ENCODE assay signal across 14 cellular contexts in genomic region chr9:88766778-88767503, GRCh38.
DNase-seq lines count a peak whose midpoint lies in the region; ATAC-seq and TF ChIP-seq lines count a peak whose summit lies in the region.
"Had no signal": no experiment of that assay in that cellular context is flagged by ENCODE, and none has a peak within 500 bp of the region (broad histone marks: within the 10 kb centered on the region; RNA-seq: fewer than 3 reads in every experiment).

No MANE protein-coding gene starts in this region.

- no peak for ATAC-seq in HG03378 (IDR thresholded peaks at IDR 0.05; ENCODE audit: unreplicated experiment)
- no peak for ATAC-seq in HG02970 (IDR thresholded peaks at IDR 0.05; ENCODE audit: low FRiP score, unreplicated experiment)
- ATAC-seq in GM19455 (IDR thresholded peaks at IDR 0.05; ENCODE audit: unreplicated experiment), result no peak

- H3K9me3 ChIP-seq in SJSA1 (replicated peaks) (no peaks in the 10 kb centered on the region), osteoblast (ENCODE audit: low read depth, low read length) (no peaks in the 10 kb centered on the region)
- H3K9me3 ChIP-seq: left ventricle myocardium inferior, thoracic aorta had no signal

- H3K36me3 ChIP-seq in SJSA1, result no peaks in the 10 kb centered on the region
- H3K36me3 ChIP-seq in osteoblast (ENCODE audit: insufficient read depth, low read length), result no peaks in the 10 kb centered on the region
- H3K36me3 ChIP-seq: left ventricle myocardium inferior, thoracic aorta had no signal

- H3K4me2 ChIP-seq in osteoblast (ENCODE audit: insufficient read depth, low read length), result peak overlapping the region; percentile 43
- H3K4me2 ChIP-seq: hepatocyte had no signal

- no peaks in the 10 kb centered on the region for H3K27me3 ChIP-seq in SJSA1 (replicated peaks)
- no peaks in the 10 kb centered on the region for H3K27me3 ChIP-seq in osteoblast (ENCODE audit: insufficient read depth, low read length)
- H3K27me3 ChIP-seq: hepatocyte had no signal

- no peak for TF ChIP-seq CTCF in osteoblast (IDR thresholded peaks at IDR 0.05; ENCODE audit: extremely low read depth, low read depth, low read length)

- DNase-seq in GM03348 (ENCODE audit: low spot score) (peak; percentile 50), SJSA1 (ENCODE audit: low read depth in 1 of 2, low spot score in 2 of 2) (no peak), epithelial cell of prostate (ENCODE audit: low read depth, low spot score) (peak; percentile 96), osteoblast (ENCODE audit: insufficient read length, low spot score, missing footprints) (no peak), DMS79 treated with DMSO at 0.1 percent for 48 hours (lab: John Stamatoyannopoulos, UW) (no peak)
- DNase-seq: activated gamma-delta T cell treated with Interleukin-2 at 50 U/mL for 16 hours; left ventricle myocardium inferior; NCI-H1092; stimulated activated CD4-positive, alpha-beta T cell treated with anti-CD3 and anti-CD28 coated beads, Interleukin-1b, Interleukin-23, amount 100 ng/mL, for 48 hours had no signal

- H3K27ac ChIP-seq in SJSA1 (peak overlapping the region; percentile 37; the same call in 1 of the 2 replicates), epithelial cell of prostate (peak overlapping the region; percentile 87), osteoblast (ENCODE audit: low read depth, low read length) (peak overlapping the region; percentile 75)
- H3K27ac ChIP-seq: hepatocyte, left ventricle myocardium inferior, thoracic aorta had no signal

- H2AFZ ChIP-seq in osteoblast (ENCODE audit: low read length), result no peak overlapping the region
- H2AFZ ChIP-seq: hepatocyte had no signal

- no peak overlapping the region for H3K4me3 ChIP-seq in SJSA1
- H3K4me3 ChIP-seq in osteoblast (ENCODE audit: insufficient read depth, low read length), result no peak overlapping the region
- H3K4me3 ChIP-seq: hepatocyte, left ventricle myocardium inferior, thoracic aorta had no signal

- H4K20me1 ChIP-seq in osteoblast (ENCODE audit: insufficient read depth, low read length), result no peaks in the 10 kb centered on the region

- H3K79me2 ChIP-seq in osteoblast (ENCODE audit: insufficient read depth, low read length), result no peaks in the 10 kb centered on the region
- H3K79me2 ChIP-seq: hepatocyte had no signal

- H3K4me1 ChIP-seq in SJSA1 (replicated peaks) (peaks cover 19% of the 10 kb centered on the region), osteoblast (ENCODE audit: insufficient read depth, low read length) (peaks cover 23% of the 10 kb centered on the region)

Comparison
In these comparisons a context has a peak if more than half of its experiments do, and no peak if none do; other contexts are left out.
1. DNase-seq: peak in GM03348 (single experiment) and epithelial cell of prostate (single experiment); none in SJSA1 (0 of 2), osteoblast (single experiment) and DMS79 treated with DMSO at 0.1 percent for 48 hours (single experiment).
2. H3K27ac ChIP-seq: peak in every context shown above with its lines; median percentile 87 in epithelial cell of prostate; 75 in osteoblast; 37 in SJSA1.